18 cellular contexts compared by ENCODE assay signal in the genomic region with DNA sequence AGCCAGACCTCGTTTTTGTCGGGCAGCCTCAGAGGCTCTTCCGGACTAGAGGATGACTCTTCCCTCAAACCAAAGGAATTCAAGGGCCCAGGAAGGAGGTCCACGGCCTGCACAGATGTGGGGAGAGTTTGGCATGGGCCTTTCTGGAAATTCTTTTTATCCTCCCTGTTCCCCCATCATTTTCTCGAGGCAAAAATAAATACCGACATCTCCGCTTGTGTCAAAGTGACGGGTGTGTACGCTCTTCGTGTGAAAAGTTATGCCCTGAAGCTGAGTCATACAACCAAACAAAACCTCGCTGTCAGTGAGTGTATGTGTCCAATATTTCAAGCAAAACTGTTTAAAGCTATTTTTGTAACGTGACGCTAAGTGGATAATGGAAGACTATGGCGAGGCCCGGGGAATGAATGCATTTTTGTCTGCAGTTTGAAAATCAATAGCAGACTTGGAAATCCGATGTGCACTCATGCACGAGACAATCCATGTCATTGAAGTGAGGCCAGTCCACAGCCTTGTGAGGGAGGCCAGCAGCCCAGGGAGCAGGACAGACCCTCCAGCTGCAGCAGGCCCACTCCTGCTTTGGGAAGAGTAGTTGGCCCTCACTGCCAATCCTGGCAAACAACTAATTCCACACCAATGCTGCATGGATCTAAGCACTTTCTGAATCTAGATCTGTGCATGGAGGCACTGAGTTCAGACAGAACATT.
DNase-seq lines count a peak whose midpoint lies in the region; ATAC-seq and TF ChIP-seq lines count a peak whose summit lies in the region.
"Had no signal": no experiment of that assay in that cellular context is flagged by ENCODE, and none has a peak within 500 bp of the region (broad histone marks: within the 10 kb centered on the region; RNA-seq: fewer than 3 reads in every experiment).

No MANE protein-coding gene starts in this region.

- H3F3A ChIP-seq in SK-N-SH (replicated peaks; ENCODE audit: insufficient read depth) = peaks cover 28% of the 10 kb centered on the region

- no peak for TF ChIP-seq EP300 in SK-N-SH (IDR thresholded peaks at IDR 0.05; ENCODE audit: borderline replicate concordance in 1 of 2, low read depth in 1 of 2, low read length in 1 of 2)

- H2AFZ ChIP-seq in SK-N-SH (ENCODE audit: low read depth) = 0 out of 2 replicates have a peak overlapping the region, but pooled peaks have one; percentile 6

- H3K27ac ChIP-seq in SK-N-SH (ENCODE audit: low read depth in 2 of 2, low read length in 1 of 2) (peak overlapping the region in 1 of 2 experiments; percentile 73; a peak in 2 of 4 replicates), thoracic aorta (peak overlapping the region; percentile 37 to 51)
- H3K27ac ChIP-seq: pancreas had no signal

- peak overlapping the region; percentile 57; the same call in 1 of the 2 replicates for H3K4me2 ChIP-seq in SK-N-SH

- no peaks in the 10 kb centered on the region for H4K20me1 ChIP-seq in SK-N-SH (ENCODE audit: insufficient read depth)

- H3K4me3 ChIP-seq in SK-N-SH (ENCODE audit: low read depth in 2 of 2, low read length in 1 of 2) (no peak overlapping the region), thoracic aorta (peak overlapping the region; percentile 26)
- H3K4me3 ChIP-seq: pancreas had no signal

- TF ChIP-seq RAD21 in SK-N-SH (IDR thresholded peaks at IDR 0.05; ENCODE audit: low read length) = no peak

- H3K9me2 ChIP-seq in SK-N-SH = no peaks in the 10 kb centered on the region

- peak; percentile 59 for DNase-seq in GM04504 (ENCODE audit: low read depth)
- DNase-seq in SK-N-SH = no peak
- peak; percentile 94 for DNase-seq in fibroblast of peridontal ligament (ENCODE audit: extremely low read depth)
- no peak for DNase-seq in thoracic aorta (ENCODE audit: low spot score)
- no peak for DNase-seq in DMS79 (lab: John Stamatoyannopoulos, UW)
- DNase-seq in NCI-H2171 treated with DMSO at 0.1 percent for 48 hours (lab: John Stamatoyannopoulos, UW) = no peak
- DNase-seq in Kasumi-1 (lab: John Stamatoyannopoulos, UW) = no peak
- DNase-seq: activated gamma-delta T cell treated with Interleukin-2 at 50 U/mL for 16 hours; H9; head of caudate nucleus; kidney glomerular epithelial cell; midbrain; NCI-H1694 treated with DMSO at 0.1 percent for 48 hours; NCI-H524 treated with DMSO at 0.1 percent for 48 hours; stimulated activated naive CD8-positive, alpha-beta T cell treated with anti-CD3 and anti-CD28 coated beads, Interleukin-15, Interleukin-2, amounts not matched to agents 100 U/mL and 50 U/mL, for 24 hours; T-helper 1 cell had no signal

- POLR2A ChIA-PET in SK-N-SH (lab: Yijun Ruan, JAX) = no interaction called here

- TF ChIP-seq CTCF in SK-N-SH (IDR thresholded peaks at IDR 0.05) (no peak), thoracic aorta (IDR thresholded peaks at IDR 0.05) (no peak)

- ATAC-seq in thoracic aorta (ENCODE audit: insufficient number of reproducible peaks, low FRiP score, low read depth) (no peak), GM19467 (IDR thresholded peaks at IDR 0.05; ENCODE audit: unreplicated experiment) (no peak)
- ATAC-seq: pancreas; stimulated activated naive CD8-positive, alpha-beta T cell treated with anti-CD3 and anti-CD28 coated beads, Interleukin-15, Interleukin-2, amounts not matched to agents 100 U/mL and 50 U/mL, for 24 hours had no signal

- H3K4me1 ChIP-seq in SK-N-SH (ENCODE audit: control insufficient read depth in 1 of 2, insufficient read depth in 2 of 2, low read depth in 1 of 2, low read length in 1 of 2) = peaks cover 0 to 23% of the 10 kb centered on the region in 2 experiments; a peak in 1 of 4 replicates
- peaks cover 0 to 31% of the 10 kb centered on the region in 2 donors for H3K4me1 ChIP-seq in thoracic aorta (ENCODE audit: control insufficient read depth in 1 of 2, low read depth in 2 of 2)
- H3K4me1 ChIP-seq: pancreas had no signal

- 30% methylated on average over 17 of the region's 17 CpGs for WGBS in SK-N-SH (ENCODE audit: low lambda C conversion rate)

- CTCF ChIA-PET in SK-N-SH (lab: Yijun Ruan, JAX) = no interaction called here

- H3K9ac ChIP-seq in SK-N-SH = no peak overlapping the region; the same call in 1 of the 2 replicates

- H3K9me3 ChIP-seq in SK-N-SH (peaks cover 14% of the 10 kb centered on the region; the same call in 1 of the 2 replicates), thoracic aorta (no peaks in the 10 kb centered on the region)
- H3K9me3 ChIP-seq: pancreas had no signal

- H3K27me3 ChIP-seq in SK-N-SH (ENCODE audit: insufficient read depth) (no peaks in the 10 kb centered on the region), thoracic aorta (replicated peaks; ENCODE audit: insufficient read depth) (no peaks in the 10 kb centered on the region)

- no peaks in the 10 kb centered on the region for H3K79me2 ChIP-seq in SK-N-SH (ENCODE audit: insufficient read depth)

- H3K36me3 ChIP-seq in SK-N-SH (replicated peaks in 1 of 2; ENCODE audit: control insufficient read depth in 1 of 2, insufficient read depth in 2 of 2, low read length in 1 of 2) (peaks cover 0 to 4% of the 10 kb centered on the region in 2 experiments), thoracic aorta (no peaks in the 10 kb centered on the region)
- H3K36me3 ChIP-seq: pancreas had no signal

TF ChIP-seq in SK-N-SH, 30 proteins besides CTCF, POLR2A, EP300 and RAD21:
- TF ChIP-seq GATA2 (CRISPR knock-in tag; IDR thresholded peaks at IDR 0.05) (no peak), JUND (IDR thresholded peaks at IDR 0.05) (peak; percentile 66), TEAD4 (IDR thresholded peaks at IDR 0.05; ENCODE audit: borderline replicate concordance, insufficient read depth) (0 out of 2 replicates have a peak, but pooled peaks have one; percentile 52), EZH2phosphoT487 (IDR thresholded peaks at IDR 0.05; ENCODE audit: borderline replicate concordance, low read depth) (no peak), NFIC (IDR thresholded peaks at IDR 0.05; ENCODE audit: borderline replicate concordance) (no peak), RFX5 (IDR thresholded peaks at IDR 0.05; ENCODE audit: low read length) (no peak), MEF2A (IDR thresholded peaks at IDR 0.05; ENCODE audit: borderline replicate concordance, low read depth) (peak; percentile 64; the same call in 1 of the 2 replicates), SMC3 (IDR thresholded peaks at IDR 0.05; ENCODE audit: low read depth, low read length) (no peak), RCOR1 (IDR thresholded peaks at IDR 0.05; ENCODE audit: low read length) (no peak), SIN3A (IDR thresholded peaks at IDR 0.05; ENCODE audit: borderline replicate concordance, low read depth, low read length) (no peak), TAF1 (IDR thresholded peaks at IDR 0.05; ENCODE audit: borderline replicate concordance, low read depth, low read length) (no peak), ELF1 (IDR thresholded peaks at IDR 0.05) (no peak), POLR2AphosphoS5 (IDR thresholded peaks at IDR 0.05; ENCODE audit: low read depth, low read length) (no peak), FOXJ3 (CRISPR knock-in tag; IDR thresholded peaks at IDR 0.05) (no peak), FOSL2 (IDR thresholded peaks at IDR 0.05; ENCODE audit: borderline replicate concordance, low read depth) (no peak; the same call in 1 of the 2 replicates), MXI1 (IDR thresholded peaks at IDR 0.05; ENCODE audit: low read depth, low read length) (no peak), RXRA (IDR thresholded peaks at IDR 0.05; ENCODE audit: borderline replicate concordance, low read depth) (no peak; the same call in 1 of the 2 replicates), TCF12 (IDR thresholded peaks at IDR 0.05) (peak; percentile 58)
- TF ChIP-seq, protein P1, sequence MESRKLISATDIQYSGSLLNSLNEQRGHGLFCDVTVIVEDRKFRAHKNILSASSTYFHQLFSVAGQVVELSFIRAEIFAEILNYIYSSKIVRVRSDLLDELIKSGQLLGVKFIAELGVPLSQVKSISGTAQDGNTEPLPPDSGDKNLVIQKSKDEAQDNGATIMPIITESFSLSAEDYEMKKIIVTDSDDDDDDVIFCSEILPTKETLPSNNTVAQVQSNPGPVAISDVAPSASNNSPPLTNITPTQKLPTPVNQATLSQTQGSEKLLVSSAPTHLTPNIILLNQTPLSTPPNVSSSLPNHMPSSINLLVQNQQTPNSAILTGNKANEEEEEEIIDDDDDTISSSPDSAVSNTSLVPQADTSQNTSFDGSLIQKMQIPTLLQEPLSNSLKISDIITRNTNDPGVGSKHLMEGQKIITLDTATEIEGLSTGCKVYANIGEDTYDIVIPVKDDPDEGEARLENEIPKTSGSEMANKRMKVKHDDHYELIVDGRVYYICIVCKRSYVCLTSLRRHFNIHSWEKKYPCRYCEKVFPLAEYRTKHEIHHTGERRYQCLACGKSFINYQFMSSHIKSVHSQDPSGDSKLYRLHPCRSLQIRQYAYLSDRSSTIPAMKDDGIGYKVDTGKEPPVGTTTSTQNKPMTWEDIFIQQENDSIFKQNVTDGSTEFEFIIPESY (IDR thresholded peaks at IDR 0.05; ENCODE audit: borderline replicate concordance, low read depth) = no peak
- TF ChIP-seq, protein P2, sequence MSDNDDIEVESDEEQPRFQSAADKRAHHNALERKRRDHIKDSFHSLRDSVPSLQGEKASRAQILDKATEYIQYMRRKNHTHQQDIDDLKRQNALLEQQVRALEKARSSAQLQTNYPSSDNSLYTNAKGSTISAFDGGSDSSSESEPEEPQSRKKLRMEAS (IDR thresholded peaks at IDR 0.05; ENCODE audit: low read depth) = peak; percentile 59; the same call in 1 of the 2 replicates
- TF ChIP-seq, protein P3, sequence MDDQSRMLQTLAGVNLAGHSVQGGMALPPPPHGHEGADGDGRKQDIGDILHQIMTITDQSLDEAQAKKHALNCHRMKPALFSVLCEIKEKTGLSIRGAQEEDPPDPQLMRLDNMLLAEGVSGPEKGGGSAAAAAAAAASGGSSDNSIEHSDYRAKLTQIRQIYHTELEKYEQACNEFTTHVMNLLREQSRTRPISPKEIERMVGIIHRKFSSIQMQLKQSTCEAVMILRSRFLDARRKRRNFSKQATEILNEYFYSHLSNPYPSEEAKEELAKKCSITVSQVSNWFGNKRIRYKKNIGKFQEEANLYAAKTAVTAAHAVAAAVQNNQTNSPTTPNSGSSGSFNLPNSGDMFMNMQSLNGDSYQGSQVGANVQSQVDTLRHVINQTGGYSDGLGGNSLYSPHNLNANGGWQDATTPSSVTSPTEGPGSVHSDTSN (IDR thresholded peaks at IDR 0.05) = peak; percentile 82

Comparison
In these comparisons a context has a peak if more than half of its experiments do, and no peak if none do; other contexts are left out.
1. DNase-seq: peak in GM04504 (single experiment) and fibroblast of peridontal ligament (single experiment); none in SK-N-SH (single experiment), thoracic aorta (single experiment), DMS79 (single experiment), NCI-H2171 treated with DMSO at 0.1 percent for 48 hours (single experiment) and Kasumi-1 (0 of 2).